In the genomic region with DNA sequence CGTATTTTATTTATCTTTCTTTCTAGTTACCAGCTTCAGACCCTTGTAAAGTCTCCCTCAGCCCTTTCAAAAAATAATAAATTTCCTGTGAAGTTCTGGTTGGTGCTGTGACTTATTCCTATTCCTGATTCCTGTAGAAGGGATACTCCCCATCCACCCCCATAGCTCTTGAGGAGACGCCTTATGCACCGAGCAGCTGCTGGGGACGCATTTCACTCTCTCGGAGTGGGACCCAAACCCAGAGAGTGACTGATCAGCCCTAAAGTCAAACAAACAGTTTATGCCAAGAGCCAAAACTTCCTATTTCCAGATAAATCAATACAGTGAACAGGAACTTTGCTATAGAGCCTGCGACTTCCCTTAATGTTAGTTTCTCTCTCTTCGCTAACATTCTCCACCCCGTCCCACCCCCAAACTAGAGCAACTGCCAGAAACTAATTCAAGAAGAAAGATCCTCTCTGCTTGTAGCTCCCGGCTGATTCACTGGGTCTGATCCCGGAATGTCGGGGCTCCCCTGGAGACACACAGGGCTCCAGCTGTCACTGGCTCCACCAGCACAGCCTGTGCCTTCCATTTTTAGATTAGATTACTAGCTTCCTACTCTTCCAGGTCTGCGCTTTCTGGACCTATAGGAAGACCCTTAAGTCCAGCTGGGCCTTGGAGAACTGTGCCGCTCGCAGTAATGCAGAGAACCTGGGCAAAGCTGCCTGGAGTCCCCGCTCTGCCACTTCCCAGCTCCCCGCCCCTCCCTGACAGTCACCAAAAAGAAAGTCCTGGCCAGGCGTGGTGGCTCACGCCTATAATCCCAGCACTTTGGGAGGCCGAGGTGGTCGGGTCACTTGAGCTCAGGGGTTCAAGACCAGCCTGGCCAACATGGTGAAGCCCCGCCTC, we compare ENCODE assay signal across 10 cellular contexts. TPM values are rescaled to one million over a fixed set of nuclear protein-coding genes. Genes with fewer than 3 reads are reported as not detected.
DNase-seq lines count a peak whose midpoint lies in the region; ATAC-seq and TF ChIP-seq lines count a peak whose summit lies in the region.
"Had no signal": no experiment of that assay in that cellular context is flagged by ENCODE, and none has a peak within 500 bp of the region (broad histone marks: within the 10 kb centered on the region; RNA-seq: fewer than 3 reads in every experiment).

No MANE protein-coding gene starts in this region.

- H3K4me3 ChIP-seq in liver (ENCODE audit: low read depth in 1 of 3, low read length in 3 of 3) (no peak overlapping the region), right lobe of liver (no peak overlapping the region), fibroblast of the aortic adventitia (ENCODE audit: low read depth, low read length) (no peak overlapping the region)
- H3K4me3 ChIP-seq: BLaER1, SK-N-MC had no signal

- intact Hi-C loops in right lobe of liver (cut with DNase I) = loop anchor here in 1 of 2 donors (10.0 kb wide), 1 partner anchor 85 kb away; no protein-coding TSS in a partner anchor

- TF ChIP-seq POLR2A in right lobe of liver (IDR thresholded peaks at IDR 0.05) = no peak

- H3K9me3 ChIP-seq in liver (ENCODE audit: control insufficient read depth in 4 of 4, low read length in 3 of 4) = no peaks in the 10 kb centered on the region
- no peaks in the 10 kb centered on the region for H3K9me3 ChIP-seq in right lobe of liver
- H3K9me3 ChIP-seq: BLaER1 had no signal

- peak overlapping the region; percentile 88 for H3K4me3 Mint-ChIP-seq in neural crest cell

- peaks cover 10 to 43% (median 26%) of the 10 kb centered on the region in 4 donors for H3K36me3 ChIP-seq in liver (ENCODE audit: control insufficient read depth in 4 of 4, insufficient read depth in 3 of 4, low read depth in 1 of 4, low read length in 3 of 4)
- peaks cover 0 to 42% (median 13%) of the 10 kb centered on the region in 4 donors for H3K36me3 ChIP-seq in right lobe of liver

- H3K27me3 ChIP-seq in liver (ENCODE audit: control insufficient read depth in 4 of 4, insufficient read depth in 4 of 4, low read length in 3 of 4) (no peaks in the 10 kb centered on the region), right lobe of liver (no peaks in the 10 kb centered on the region)
- H3K27me3 ChIP-seq: BLaER1 had no signal

- no peak overlapping the region for H3K9ac ChIP-seq in liver (ENCODE audit: low read depth in 1 of 2, low read length in 2 of 2)
- H3K9ac ChIP-seq: BLaER1 had no signal

- H3K36me3 Mint-ChIP-seq in neural crest cell (ENCODE audit: low read depth) = peaks cover 24% of the 10 kb centered on the region

- no peak for DNase-seq in right lobe of liver
- peak; percentile 52 for DNase-seq in fibroblast of the aortic adventitia (ENCODE audit: low read depth)
- DNase-seq in neural crest cell (ENCODE audit: low read depth, low spot score) = no peak
- DNase-seq in DMS153 treated with DMSO at 0.1 percent for 48 hours (lab: John Stamatoyannopoulos, UW; ENCODE audit: unreplicated experiment) = no peak
- no peak for DNase-seq in H4 (ENCODE audit: low spot score)
- no peak for DNase-seq in GF-D8 (lab: John Stamatoyannopoulos, UW)
- no peak for DNase-seq in NCI-H1694 (lab: John Stamatoyannopoulos, UW)

- TF ChIP-seq RAD21 in liver (IDR thresholded peaks at IDR 0.05) = peak in 1 of 2 donors; percentile 12

- H3K27ac ChIP-seq in liver (ENCODE audit: low read depth in 1 of 2, low read length in 2 of 2) (peak overlapping the region; percentile 14 to 53), right lobe of liver (peak overlapping the region in 1 of 3 donors; percentile 24)
- H3K27ac ChIP-seq: BLaER1, SK-N-MC had no signal

- WGBS in liver = 83% methylated on average over 21 of the region's 21 CpGs
- 70% methylated on average over 15 of the region's 21 CpGs for WGBS in right lobe of liver (ENCODE audit: insufficient coverage, low coverage, low lambda C conversion rate, missing lambda C conversion rate)

- ATAC-seq in right lobe of liver = no peak

- H3K4me1 ChIP-seq in liver (ENCODE audit: control insufficient read depth in 4 of 4, insufficient read depth in 4 of 4, low read length in 3 of 4) (peaks cover 6 to 17% (median 11%) of the 10 kb centered on the region in 4 donors), right lobe of liver (peaks cover 0 to 21% (median 4%) of the 10 kb centered on the region in 4 donors)

- peaks cover 89% of the 10 kb centered on the region for H3K4me1 Mint-ChIP-seq in neural crest cell

- H3K9me3 Mint-ChIP-seq in neural crest cell = no peaks in the 10 kb centered on the region

- no peak overlapping the region for H3K27ac Mint-ChIP-seq in neural crest cell (ENCODE audit: unreplicated experiment)

- peaks cover 8% of the 10 kb centered on the region for H3K27me3 Mint-ChIP-seq in neural crest cell (ENCODE audit: low read depth)

- TF ChIP-seq CTCF in liver (IDR thresholded peaks at IDR 0.05; ENCODE audit: low read depth, low read length, missing input control) (no peak), right lobe of liver (IDR thresholded peaks at IDR 0.05) (no peak), fibroblast of the aortic adventitia (IDR thresholded peaks at IDR 0.05; ENCODE audit: insufficient read depth, low read length) (no peak), neural crest cell (conservative IDR thresholded peaks at IDR 0.05) (no peak)

TF ChIP-seq in liver, 16 proteins besides CTCF, POLR2A, EP300 and RAD21:
- TF ChIP-seq ZBTB33 (IDR thresholded peaks at IDR 0.05) (no peak), HNF4A (conservative IDR thresholded peaks at IDR 0.05) (no peak), SP1 (IDR thresholded peaks at IDR 0.05) (no peak), NR2F2 (IDR thresholded peaks at IDR 0.05) (no peak), MAX (IDR thresholded peaks at IDR 0.05) (no peak), FOXA1 (IDR thresholded peaks at IDR 0.05) (no peak), EGR1 (IDR thresholded peaks at IDR 0.05; ENCODE audit: low read depth in 2 of 2) (no peak), JUND (IDR thresholded peaks at IDR 0.05) (no peak), GABPA (IDR thresholded peaks at IDR 0.05 in 1 of 2, conservative IDR thresholded peaks at IDR 0.05 in 1 of 2) (no peak), YY1 (IDR thresholded peaks at IDR 0.05) (no peak), FOXA2 (IDR thresholded peaks at IDR 0.05) (no peak), TAF1 (conservative IDR thresholded peaks at IDR 0.05) (no peak), HNF4G (IDR thresholded peaks at IDR 0.05) (no peak)
- TF ChIP-seq, protein P1, sequence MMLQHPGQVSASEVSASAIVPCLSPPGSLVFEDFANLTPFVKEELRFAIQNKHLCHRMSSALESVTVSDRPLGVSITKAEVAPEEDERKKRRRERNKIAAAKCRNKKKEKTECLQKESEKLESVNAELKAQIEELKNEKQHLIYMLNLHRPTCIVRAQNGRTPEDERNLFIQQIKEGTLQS (IDR thresholded peaks at IDR 0.05) = no peak
- TF ChIP-seq, protein P2, sequence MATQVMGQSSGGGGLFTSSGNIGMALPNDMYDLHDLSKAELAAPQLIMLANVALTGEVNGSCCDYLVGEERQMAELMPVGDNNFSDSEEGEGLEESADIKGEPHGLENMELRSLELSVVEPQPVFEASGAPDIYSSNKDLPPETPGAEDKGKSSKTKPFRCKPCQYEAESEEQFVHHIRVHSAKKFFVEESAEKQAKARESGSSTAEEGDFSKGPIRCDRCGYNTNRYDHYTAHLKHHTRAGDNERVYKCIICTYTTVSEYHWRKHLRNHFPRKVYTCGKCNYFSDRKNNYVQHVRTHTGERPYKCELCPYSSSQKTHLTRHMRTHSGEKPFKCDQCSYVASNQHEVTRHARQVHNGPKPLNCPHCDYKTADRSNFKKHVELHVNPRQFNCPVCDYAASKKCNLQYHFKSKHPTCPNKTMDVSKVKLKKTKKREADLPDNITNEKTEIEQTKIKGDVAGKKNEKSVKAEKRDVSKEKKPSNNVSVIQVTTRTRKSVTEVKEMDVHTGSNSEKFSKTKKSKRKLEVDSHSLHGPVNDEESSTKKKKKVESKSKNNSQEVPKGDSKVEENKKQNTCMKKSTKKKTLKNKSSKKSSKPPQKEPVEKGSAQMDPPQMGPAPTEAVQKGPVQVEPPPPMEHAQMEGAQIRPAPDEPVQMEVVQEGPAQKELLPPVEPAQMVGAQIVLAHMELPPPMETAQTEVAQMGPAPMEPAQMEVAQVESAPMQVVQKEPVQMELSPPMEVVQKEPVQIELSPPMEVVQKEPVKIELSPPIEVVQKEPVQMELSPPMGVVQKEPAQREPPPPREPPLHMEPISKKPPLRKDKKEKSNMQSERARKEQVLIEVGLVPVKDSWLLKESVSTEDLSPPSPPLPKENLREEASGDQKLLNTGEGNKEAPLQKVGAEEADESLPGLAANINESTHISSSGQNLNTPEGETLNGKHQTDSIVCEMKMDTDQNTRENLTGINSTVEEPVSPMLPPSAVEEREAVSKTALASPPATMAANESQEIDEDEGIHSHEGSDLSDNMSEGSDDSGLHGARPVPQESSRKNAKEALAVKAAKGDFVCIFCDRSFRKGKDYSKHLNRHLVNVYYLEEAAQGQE (IDR thresholded peaks at IDR 0.05) = no peak

RNA-seq across cellular contexts. Expression of gene KLHL25, which starts 45.2 kb away (rescaled TPM):
- total RNA-seq in liver = 10 to 100 TPM in 1 of 2 donors, 1 to 10 TPM in 1; 2.3 to 34.2 TPM
- 10 to 100 TPM in 1 of 2 donors, 1 to 10 TPM in 1; 3.8 to 19.0 TPM for polyA plus RNA-seq in liver
- total RNA-seq in right lobe of liver = 10 to 100 TPM in 3 of 6 experiments, 1 to 10 TPM in 3; 5.8 to 21.7 (median 13.4) TPM
- 2.3 and 2.8 TPM in 2 replicates for total RNA-seq in fibroblast of the aortic adventitia (ENCODE audit: low replicate concordance)
- total RNA-seq in neural crest cell = 17.9 and 19.3 TPM in 2 replicates
- 2.4 and 2.9 TPM in 2 replicates for total RNA-seq in H4 (2014; rRNA removed; shearing (Covaris generic))
